In the genomic region with DNA sequence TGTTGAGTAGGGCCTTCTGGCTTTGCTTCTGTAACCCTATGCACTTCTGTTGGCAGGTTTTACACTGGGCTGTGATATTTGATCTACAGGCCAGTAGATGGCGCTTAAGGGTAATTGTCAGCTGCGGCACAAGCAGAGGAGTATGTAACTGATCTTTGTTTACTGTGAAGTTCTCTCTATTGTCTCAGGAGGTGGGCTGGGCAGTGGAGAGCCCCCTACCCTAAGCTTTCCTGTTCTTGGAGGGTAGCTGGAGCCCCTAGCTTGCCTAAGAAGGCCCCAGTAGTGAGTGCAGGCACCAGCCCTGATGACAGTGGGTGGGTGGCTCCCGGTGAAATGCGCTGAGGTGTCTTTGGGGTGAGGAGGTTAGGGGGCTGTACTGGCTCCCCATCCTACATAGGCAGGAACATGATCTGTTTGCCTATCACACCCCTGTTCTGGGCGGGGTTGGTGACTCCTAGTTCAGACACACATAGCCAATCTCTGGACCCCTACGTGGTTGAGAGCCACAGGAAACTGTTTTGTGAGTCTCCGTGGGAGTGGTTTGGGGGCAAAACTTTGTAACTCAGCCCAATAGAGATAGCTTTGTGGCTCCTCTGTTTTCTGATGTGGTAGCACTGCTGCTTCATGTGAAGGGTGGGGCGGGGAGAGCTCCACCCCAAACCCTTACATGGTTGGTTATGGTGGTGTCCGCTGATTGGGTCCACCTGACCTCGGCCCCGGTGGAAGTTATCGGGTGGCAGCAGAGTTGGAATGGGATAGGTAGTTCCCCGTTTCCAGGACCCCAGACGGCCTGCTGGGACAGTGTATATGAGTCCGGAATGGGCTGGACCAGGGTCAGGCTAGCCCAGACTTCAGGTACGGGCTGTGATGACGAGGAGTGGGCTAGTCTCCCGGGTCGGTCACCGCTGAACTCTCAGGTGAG, we compare ENCODE assay signal across 8 cellular contexts.
DNase-seq lines count a peak whose midpoint lies in the region; ATAC-seq and TF ChIP-seq lines count a peak whose summit lies in the region.

No MANE protein-coding gene starts in this region.

- H3K36me3 Mint-ChIP-seq in effector memory CD8-positive, alpha-beta T cell (ENCODE audit: insufficient read depth): peaks cover 14% of the 10 kb centered on the region

- H3K27ac Mint-ChIP-seq in effector memory CD8-positive, alpha-beta T cell: peak overlapping the region; percentile 99

- peak overlapping the region; percentile 99 to 100 for H3K4me3 Mint-ChIP-seq in effector memory CD8-positive, alpha-beta T cell

- H3K9me3 Mint-ChIP-seq in effector memory CD8-positive, alpha-beta T cell: no peaks in the 10 kb centered on the region

- H3K27me3 Mint-ChIP-seq in effector memory CD8-positive, alpha-beta T cell: no peaks in the 10 kb centered on the region

- peaks cover 43 to 51% of the 10 kb centered on the region in 2 donors for H3K4me1 Mint-ChIP-seq in effector memory CD8-positive, alpha-beta T cell (ENCODE audit: low read depth in 2 of 2)

- peak; percentile 72 for TF ChIP-seq CTCF in GM12874 (IDR thresholded peaks at IDR 0.05; ENCODE audit: insufficient read depth, low read depth, low read length)

- ATAC-seq in HG03097 (IDR thresholded peaks at IDR 0.05; ENCODE audit: low FRiP score, unreplicated experiment) (peak; percentile 63), HG03025 (IDR thresholded peaks at IDR 0.05; ENCODE audit: low FRiP score, unreplicated experiment) (no peak)
- peak; percentile 88 for ATAC-seq in effector memory CD8-positive, alpha-beta T cell (replicated peaks)

- DNase-seq in NCI-H526 treated with DMSO at 0.1 percent for 48 hours (lab: John Stamatoyannopoulos, UW): peak; percentile 32
- DNase-seq in activated CD4-positive, alpha-beta T cell treated with anti-CD3 and anti-CD28 coated beads, Interleukin-2, amount 50 U/mL, for 48 hours: peak; percentile 54 to 69
- peak; percentile 87 to 90 (median 90) for DNase-seq in effector memory CD8-positive, alpha-beta T cell
- DNase-seq in medulla oblongata (ENCODE audit: extremely low spot score): peak; percentile 77
- peak; percentile 77 for DNase-seq in stimulated activated CD8-positive, alpha-beta memory T cell treated with anti-CD3 and anti-CD28 coated beads, Interleukin-12 subunit alpha, Interleukin-12 subunit beta, amount 100 ng/mL, for 1 hour (ENCODE audit: low read depth)

Comparison
In these comparisons a context has a peak if more than half of its experiments do, and no peak if none do; other contexts are left out.
1. DNase-seq: peak in every context shown above with its lines; median percentile 90 in effector memory CD8-positive, alpha-beta T cell; 77 in medulla oblongata; 77 in stimulated activated CD8-positive, alpha-beta memory T cell treated with anti-CD3 and anti-CD28 coated beads, Interleukin-12 subunit alpha, Interleukin-12 subunit beta, amount 100 ng/mL, for 1 hour; 62 in activated CD4-positive, alpha-beta T cell treated with anti-CD3 and anti-CD28 coated beads, Interleukin-2, amount 50 U/mL, for 48 hours; 32 in NCI-H526 treated with DMSO at 0.1 percent for 48 hours.